ENCODE assay signal across 8 cellular contexts in genomic region chr11:65593518-65594414, GRCh38. TPM values are rescaled to one million over a fixed set of nuclear protein-coding genes. Genes with fewer than 3 reads are reported as not detected.
DNase-seq lines count a peak whose midpoint lies in the region; ATAC-seq, FAIRE-seq and TF ChIP-seq lines count a peak whose summit lies in the region.

No MANE protein-coding gene starts in this region.

- H3K27me3 Mint-ChIP-seq in chondrocyte (ENCODE audit: low read depth) (no peaks in the 10 kb centered on the region), memory B cell (no peaks in the 10 kb centered on the region)

- H3K9me3 ChIP-seq in vagina (no peaks in the 10 kb centered on the region), small intestine (ENCODE audit: control insufficient read depth, low read depth) (no peaks in the 10 kb centered on the region)

- in situ Hi-C loops in SK-MEL-5 (cut with HindIII; ENCODE audit: low pct_unique_long_range_greater_than_20kb, low sequenced_read_pairs), result no loop called here

- no peak for TF ChIP-seq POLR2A in vagina (IDR thresholded peaks at IDR 0.05)

- no peak overlapping the region for H3K4me3 ChIP-seq in vagina
- H3K4me3 ChIP-seq in small intestine (ENCODE audit: low read depth in 1 of 2, low read length in 2 of 2), result no peak overlapping the region

- 86 to 88% (median 87%) methylated on average over 25 to 26 of the region's 26 CpGs for WGBS in small intestine, 3 donors

- no peak for FAIRE-seq in small intestine (lab: Jason Lieb, UNC)

- intact Hi-C loops in vagina (cut with DNase I), result no loop called here

- peaks cover 38% of the 10 kb centered on the region for H3K4me1 ChIP-seq in vagina
- peaks cover 0 to 2% of the 10 kb centered on the region in 2 donors for H3K4me1 ChIP-seq in small intestine (ENCODE audit: control insufficient read depth in 2 of 2, insufficient read depth in 1 of 2, low read depth in 1 of 2, low read length in 1 of 2)

- no peak overlapping the region for H3K27ac Mint-ChIP-seq in chondrocyte (ENCODE audit: unreplicated experiment)
- H3K27ac Mint-ChIP-seq in memory B cell, result no peak overlapping the region

- DNase-seq in activated T-cell treated with anti-CD3 and anti-CD28 coated beads, Interleukin-2, amount 50 U/mL, for 1 hour, result peak; percentile 61
- DNase-seq in activated T-cell treated with anti-CD3 and anti-CD28 coated beads for 4 hours (no peak), SK-MEL-5 (ENCODE audit: low read depth, low spot score) (peak; percentile 39), chondrocyte (ENCODE audit: low spot score) (no peak), memory B cell (ENCODE audit: low spot score in 2 of 2) (no peak), vagina (ENCODE audit: extremely low spot score in 2 of 2) (no peak), small intestine (no peak)

- H3K9me3 Mint-ChIP-seq in chondrocyte (ENCODE audit: low read depth), result no peaks in the 10 kb centered on the region
- no peaks in the 10 kb centered on the region for H3K9me3 Mint-ChIP-seq in memory B cell

- H3K36me3 Mint-ChIP-seq in chondrocyte (ENCODE audit: low read depth) (peaks cover 6% of the 10 kb centered on the region), memory B cell (peaks cover 8% of the 10 kb centered on the region)

- H3K36me3 ChIP-seq in vagina, result peaks cover 0 to 18% of the 10 kb centered on the region in 2 donors
- H3K36me3 ChIP-seq in small intestine (ENCODE audit: control insufficient read depth in 2 of 2, insufficient read depth in 2 of 2, low read length in 2 of 2), result peaks cover 0 to 12% of the 10 kb centered on the region in 2 donors

- no peaks in the 10 kb centered on the region for H3K27me3 ChIP-seq in vagina
- no peaks in the 10 kb centered on the region for H3K27me3 ChIP-seq in small intestine (ENCODE audit: control insufficient read depth in 2 of 2, insufficient read depth in 2 of 2, low read length in 2 of 2)

- ATAC-seq in memory B cell (ENCODE audit: low read depth) (peak; percentile 53), GM19023 (IDR thresholded peaks at IDR 0.05; ENCODE audit: unreplicated experiment) (no peak)

- H3K27ac ChIP-seq in vagina, result peak overlapping the region; percentile 21
- H3K27ac ChIP-seq in small intestine (ENCODE audit: low read depth in 1 of 2, low read length in 1 of 2), result no peak overlapping the region

- TF ChIP-seq CTCF in chondrocyte (IDR thresholded peaks at IDR 0.05) (peak; percentile 82), vagina (IDR thresholded peaks at IDR 0.05) (peak in 2 of 3 experiments; percentile 45 to 49)

- peaks cover 10% of the 10 kb centered on the region for H3K4me1 Mint-ChIP-seq in chondrocyte (ENCODE audit: low read depth)
- H3K4me1 Mint-ChIP-seq in memory B cell, result peaks cover 18% of the 10 kb centered on the region

- H3K4me3 Mint-ChIP-seq in chondrocyte (ENCODE audit: unreplicated experiment) (no peak overlapping the region), memory B cell (no peak overlapping the region)

RNA-seq across cellular contexts. Expression of gene KCNK7, which starts 1.8 kb away (rescaled TPM):
- total RNA-seq in SK-MEL-5 (2014; rRNA removed; shearing (Covaris generic)), result not detected in 2 replicates
- 0.11 and 0.53 TPM in 2 replicates for polyA plus RNA-seq in SK-MEL-5 (2015; cell fraction: cytosol; rRNA removed)
- polyA plus RNA-seq in SK-MEL-5 (2015; cell fraction: nucleus; rRNA removed), result not detected in 2 replicates
- total RNA-seq in chondrocyte (0.22 to 0.44 TPM in 2 of 3 replicates, not detected in the other), vagina (12.0 TPM)
- polyA plus RNA-seq in small intestine, result 10 to 100 TPM in 1 of 3 donors, under 1 TPM in 1, not detected in 1; 0.84 to 31.1 TPM

RNA-seq across cellular contexts. Expression of gene EHBP1L1, which starts 17.9 kb away (rescaled TPM):
- 14.3 and 15.6 TPM in 2 replicates for total RNA-seq in SK-MEL-5 (2014; rRNA removed; shearing (Covaris generic))
- polyA plus RNA-seq in SK-MEL-5 (2015; cell fraction: cytosol; rRNA removed), result 19.4 and 19.6 TPM in 2 replicates
- 42.5 and 47.9 TPM in 2 replicates for polyA plus RNA-seq in SK-MEL-5 (2015; cell fraction: nucleus; rRNA removed)
- total RNA-seq in chondrocyte, result 28.1 to 82.0 TPM (median 81.3 TPM) in 3 replicates
- total RNA-seq in vagina, result 123 TPM
- polyA plus RNA-seq in small intestine, result 100 to 1,000 TPM in 1 of 3 donors, 10 to 100 TPM in 2; 36.1 to 131 (median 68.4) TPM

RNA-seq across cellular contexts. Expression of gene MAP3K11, which starts 20.3 kb away (rescaled TPM):
- 19.3 and 23.4 TPM in 2 replicates for total RNA-seq in SK-MEL-5 (2014; rRNA removed; shearing (Covaris generic))
- 56.1 and 63.1 TPM in 2 replicates for polyA plus RNA-seq in SK-MEL-5 (2015; cell fraction: cytosol; rRNA removed)
- 23.3 and 32.6 TPM in 2 replicates for polyA plus RNA-seq in SK-MEL-5 (2015; cell fraction: nucleus; rRNA removed)
- total RNA-seq in chondrocyte (30.2 to 34.6 TPM (median 31.6 TPM) in 3 replicates), vagina (38.1 TPM)
- 100 to 1,000 TPM in 2 of 3 donors, 10 to 100 TPM in 1; 66.4 to 180 (median 175) TPM for polyA plus RNA-seq in small intestine

RNA-seq across cellular contexts. Expression of gene FAM89B, which starts 21.4 kb away (rescaled TPM):
- total RNA-seq in SK-MEL-5 (2014; rRNA removed; shearing (Covaris generic)), result 12.2 and 13.2 TPM in 2 replicates
- polyA plus RNA-seq in SK-MEL-5 (2015; cell fraction: cytosol; rRNA removed), result 26.8 and 35.8 TPM in 2 replicates
- 24.1 and 31.4 TPM in 2 replicates for polyA plus RNA-seq in SK-MEL-5 (2015; cell fraction: nucleus; rRNA removed)
- total RNA-seq in chondrocyte (84.8 to 91.9 TPM (median 86.8 TPM) in 3 replicates), vagina (62.4 TPM)
- polyA plus RNA-seq in small intestine, result 10 to 100 TPM; 30.0 to 39.2 (median 36.7) TPM

RNA-seq across cellular contexts. Expression of gene PCNX3, which starts 21.8 kb away (rescaled TPM):
- 10.4 and 11.3 TPM in 2 replicates for total RNA-seq in SK-MEL-5 (2014; rRNA removed; shearing (Covaris generic))
- polyA plus RNA-seq in SK-MEL-5 (2015; cell fraction: cytosol; rRNA removed), result 48.3 and 57.7 TPM in 2 replicates
- polyA plus RNA-seq in SK-MEL-5 (2015; cell fraction: nucleus; rRNA removed), result 85.9 and 90.5 TPM in 2 replicates
- total RNA-seq in chondrocyte, result 32.6 to 57.7 TPM (median 36.3 TPM) in 3 replicates
- total RNA-seq in vagina, result 24.8 TPM
- polyA plus RNA-seq in small intestine, result 10 to 100 TPM; 12.7 to 25.7 (median 18.6) TPM

Comparison
In these comparisons a context has a peak if more than half of its experiments do, and no peak if none do; other contexts are left out.
1. DNase-seq: peak in activated T-cell treated with anti-CD3 and anti-CD28 coated beads, Interleukin-2, amount 50 U/mL, for 1 hour (single experiment) and SK-MEL-5 (single experiment); none in activated T-cell treated with anti-CD3 and anti-CD28 coated beads for 4 hours (single experiment), chondrocyte (single experiment), memory B cell (0 of 2), vagina (0 of 2) and small intestine (single experiment).